Comparison of ENCODE assay signal across 8 cellular contexts in the genomic region with DNA sequence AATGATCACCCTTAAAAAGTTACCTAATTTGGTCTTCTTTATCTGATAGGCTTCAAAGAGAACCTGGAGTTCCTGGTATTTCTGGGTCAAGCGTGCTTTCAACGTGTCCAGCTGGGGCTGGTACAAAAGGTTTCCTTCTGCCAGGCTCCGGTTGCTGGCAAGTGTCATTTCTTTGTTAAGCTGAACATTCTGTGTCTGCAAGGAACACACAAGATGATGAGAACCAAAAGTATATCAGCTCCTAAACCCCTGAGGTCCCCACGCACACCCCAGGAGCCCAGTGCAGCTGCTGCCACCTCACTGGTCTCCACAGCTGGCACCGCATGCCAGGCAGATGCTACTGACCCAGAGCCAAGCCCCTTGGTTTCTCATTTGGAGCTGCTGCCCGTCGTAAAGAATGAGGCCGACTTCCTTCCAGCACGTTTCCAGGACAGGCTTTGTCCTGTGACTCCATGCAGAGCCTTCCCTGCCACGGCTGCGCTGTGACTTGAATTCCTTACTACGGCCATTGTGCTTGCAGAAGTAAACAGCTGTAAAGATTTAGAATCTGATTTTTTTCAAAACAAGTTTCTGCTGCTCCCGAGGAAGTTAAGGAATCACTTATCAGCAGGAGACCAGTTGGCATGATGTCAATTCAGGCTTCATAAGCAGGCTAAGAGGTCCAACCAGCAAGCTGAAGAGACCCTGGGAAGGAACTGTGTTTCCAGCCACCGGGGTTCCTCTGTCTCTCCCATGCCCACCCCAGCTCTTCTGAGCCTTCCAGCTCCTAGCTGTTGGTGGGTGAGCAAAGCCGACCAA. TPM values are rescaled to one million over a fixed set of nuclear protein-coding genes. Genes with fewer than 3 reads are reported as not detected.
DNase-seq lines count a peak whose midpoint lies in the region; TF ChIP-seq lines count a peak whose summit lies in the region.

No MANE protein-coding gene starts in this region.

- H3K36me3 ChIP-seq in muscle layer of duodenum (ENCODE audit: control insufficient read depth in 1 of 2, insufficient read depth in 2 of 2, low read length in 2 of 2) (peaks cover 29 to 36% of the 10 kb centered on the region in 2 donors), H7 (replicated peaks; ENCODE audit: control insufficient read depth, insufficient read depth, low read length) (peaks cover 5% of the 10 kb centered on the region)

- H3K4me1 Mint-ChIP-seq in IgD-negative memory B cell: peaks cover 39 to 68% (median 62%) of the 10 kb centered on the region in 3 donors

- POLR2A ChIA-PET in AG04449 (lab: Yijun Ruan, JAX): interaction anchor here (0.6 to 1.9 kb wide), 7 partner anchors 9 to 362 kb away, joined by 3 to 9 read pairs (median 3); a partner anchor contains a TSS

- no peak for DNase-seq in AG04449 (ENCODE audit: low read depth, low spot score)
- DNase-seq in coronary artery (ENCODE audit: low spot score): peak; percentile 75
- DNase-seq in H7: no peak
- no peak for DNase-seq in stimulated activated naive CD4-positive, alpha-beta T cell (lab: John Stamatoyannopoulos, UW)
- DNase-seq in NCI-H2081 (lab: John Stamatoyannopoulos, UW): no peak
- no peak for DNase-seq in OCI-M1 (lab: John Stamatoyannopoulos, UW)

- peaks cover 14% of the 10 kb centered on the region for H3K36me3 Mint-ChIP-seq in IgD-negative memory B cell

- peak overlapping the region; percentile 54 for H3K4me3 ChIP-seq in AG04449 (ENCODE audit: low read depth, low read length)
- peak overlapping the region; percentile 57 for H3K4me3 ChIP-seq in coronary artery
- H3K4me3 ChIP-seq in muscle layer of duodenum (ENCODE audit: low read depth in 1 of 2, low read length in 2 of 2): peak overlapping the region; percentile 52 to 57
- no peak overlapping the region for H3K4me3 ChIP-seq in H7 (ENCODE audit: insufficient read depth, low read depth, low read length)

- H3K27me3 ChIP-seq in muscle layer of duodenum (ENCODE audit: low read depth, low read length): no peaks in the 10 kb centered on the region
- peaks cover 62% of the 10 kb centered on the region for H3K27me3 ChIP-seq in H7 (ENCODE audit: control insufficient read depth, insufficient read depth, low read length)

- H3K27ac Mint-ChIP-seq in IgD-negative memory B cell: peak overlapping the region; percentile 48 to 95 (median 80)

- H3K4me3 Mint-ChIP-seq in IgD-negative memory B cell: peak overlapping the region; percentile 83 to 94 (median 94)

- H3K9me3 ChIP-seq in muscle layer of duodenum (ENCODE audit: control insufficient read depth in 1 of 2, low read length in 2 of 2): no peaks in the 10 kb centered on the region

- no peaks in the 10 kb centered on the region for H3K27me3 Mint-ChIP-seq in IgD-negative memory B cell

- H3K9me3 Mint-ChIP-seq in IgD-negative memory B cell: no peaks in the 10 kb centered on the region

- peaks cover 28 to 46% of the 10 kb centered on the region in 2 donors for H3K4me1 ChIP-seq in muscle layer of duodenum (ENCODE audit: control insufficient read depth in 1 of 2, insufficient read depth in 2 of 2, low read length in 2 of 2)

- H3K27ac ChIP-seq in coronary artery (peak overlapping the region; percentile 67 to 74), muscle layer of duodenum (ENCODE audit: low read length) (peak overlapping the region; percentile 90)

- CTCF ChIA-PET in AG04449 (lab: Yijun Ruan, JAX): interaction anchor here (0.6 to 18.4 kb wide), 12 partner anchors 10 to 367 kb away, joined by 3 to 449 read pairs (median 5); a partner anchor contains a TSS

- TF ChIP-seq CTCF in AG04449 (IDR thresholded peaks at IDR 0.05; ENCODE audit: insufficient read depth, low read length, missing control alignments) (no peak), coronary artery (IDR thresholded peaks at IDR 0.05) (no peak)

RNA-seq across cellular contexts. Expression of a gene that starts 24.9 kb away (rescaled TPM):
- 48.1 TPM for polyA plus RNA-seq in IgD-negative memory B cell
- total RNA-seq in H7 (2014; rRNA removed; shearing (Covaris generic)): 14.7 and 20.9 TPM in 2 replicates

RNA-seq across cellular contexts. Expression of a gene that starts 35.8 kb away (rescaled TPM):
- 58.3 TPM for polyA plus RNA-seq in IgD-negative memory B cell
- 33.6 and 35.6 TPM in 2 replicates for total RNA-seq in H7 (2014; rRNA removed; shearing (Covaris generic))
